Comparison of ENCODE assay signal across 32 cellular contexts in genomic region chr2:207412787-207413310, GRCh38.
"Had no signal": no experiment of that assay in that cellular context is flagged by ENCODE, and none has a peak within 500 bp of the region (broad histone marks: within the 10 kb centered on the region; RNA-seq: fewer than 3 reads in every experiment).

No MANE protein-coding gene starts in this region.

- H3K27me3 ChIP-seq: adrenal gland, body of pancreas, Peyer's patch, SJSA1 had no signal

- H3K9me3 ChIP-seq: adrenal gland, breast epithelium, Peyer's patch, SJSA1 had no signal

- H3K4me1 ChIP-seq: adrenal gland, breast epithelium, Peyer's patch had no signal

- DNase-seq: activated B cell treated with CpG ODN at 0.5 μM for 24 hours; activated CD4-positive, alpha-beta memory T cell treated with anti-CD3 and anti-CD28 coated beads for 36 hours; activated CD4-positive, alpha-beta T cell treated with anti-CD3 and anti-CD28 coated beads for 4 hours; activated CD4-positive, alpha-beta T cell treated with anti-CD3 and anti-CD28 coated beads, Interleukin-2, amount 50 U/mL, for 1 hour; activated CD4-positive, CD25-positive, alpha-beta regulatory T cell treated with anti-CD3 and anti-CD28 coated beads, Interleukin-2, amount 50 U/mL, for 72 hours; activated CD8-positive, alpha-beta memory T cell treated with anti-CD3 and anti-CD28 coated beads, Interleukin-2, amount 50 U/mL, for 4 hours; activated gamma-delta T cell treated with Interleukin-2 at 50 U/mL for 16 hours; activated naive CD4-positive, alpha-beta T cell treated with anti-CD3 and anti-CD28 coated beads for 36 hours; activated T-cell treated with anti-CD3 and anti-CD28 coated beads for 4 hours; activated T-cell treated with anti-CD3 and anti-CD28 coated beads, Interleukin-2, amount 50 U/mL, for 4 hours; adrenal gland; body of pancreas; Karpas-422; KBM-7; NCI-H1105; NCI-H1417 treated with DMSO at 0.1 percent for 48 hours; NCI-H187 treated with DMSO at 0.1 percent for 48 hours; NCI-H2081; NCI-H2171 treated with DMSO at 0.1 percent for 48 hours; NCI-H2227 treated with DMSO at 0.1 percent for 48 hours; NCI-H446; NCI-H510A treated with DMSO at 0.1 percent for 48 hours; NCI-H69; NK-92 treated with Interleukin-12 subunit alpha and Interleukin-12 subunit beta, amount 100 ng/mL, for 24 hours; PC-3; Peyer's patch; RPMI8226; SHP77 treated with DMSO at 0.1 percent for 48 hours; T1000 had no signal

- H3K4me3 ChIP-seq: adrenal gland, body of pancreas, breast epithelium, Peyer's patch, SJSA1 had no signal

- ATAC-seq: activated naive CD4-positive, alpha-beta T cell treated with anti-CD3 and anti-CD28 coated beads, Interleukin-2, amount 50 U/mL, for 72 hours; activated T-cell treated with anti-CD3 and anti-CD28 coated beads, Interleukin-2, amount 50 U/mL, for 4 hours; body of pancreas; PC-3 had no signal

- H3K27ac ChIP-seq: adrenal gland, body of pancreas, breast epithelium, Peyer's patch, SJSA1 had no signal

- H3K36me3 ChIP-seq: adrenal gland, breast epithelium, Peyer's patch, SJSA1 had no signal
